27 cellular contexts compared by ENCODE assay signal in genomic region chr14:40398981-40399380, GRCh38.
"Had no signal": no experiment of that assay in that cellular context is flagged by ENCODE, and none has a peak within 500 bp of the region (broad histone marks: within the 10 kb centered on the region; RNA-seq: fewer than 3 reads in every experiment).

No MANE protein-coding gene starts in this region.

- H3K4me2 ChIP-seq: neural progenitor cell had no signal

- H3K4me3 Mint-ChIP-seq: natural killer cell; nephron; neural progenitor cell; stimulated activated effector memory CD8-positive, alpha-beta T cell treated with anti-CD3 and anti-CD28 coated beads, Interleukin-12 subunit alpha, Interleukin-12 subunit beta, amount 100 ng/mL, for 72 hours; stimulated activated naive B cell treated with anti-CD40 and anti-IgM and Interleukin-4, amounts not matched to agents 10 μg/mL and 1 μg/mL and 100 μg/mL, for 72 hours; stimulated activated naive CD8-positive, alpha-beta T cell treated with anti-CD3 and anti-CD28 coated beads, Interleukin-15, Interleukin-2, amounts not matched to agents 100 ng/mL and 50 ng/mL, for 24 hours had no signal

- H3K9ac ChIP-seq: neural progenitor cell, parathyroid adenoma had no signal

- H3K27ac Mint-ChIP-seq: natural killer cell; nephron; neural progenitor cell; progenitor cell of endocrine pancreas; stimulated activated effector memory CD8-positive, alpha-beta T cell treated with anti-CD3 and anti-CD28 coated beads, Interleukin-12 subunit alpha, Interleukin-12 subunit beta, amount 100 ng/mL, for 72 hours; stimulated activated naive B cell treated with anti-CD40 and anti-IgM and Interleukin-4, amounts not matched to agents 10 μg/mL and 1 μg/mL and 100 μg/mL, for 72 hours; stimulated activated naive CD8-positive, alpha-beta T cell treated with anti-CD3 and anti-CD28 coated beads, Interleukin-15, Interleukin-2, amounts not matched to agents 100 ng/mL and 50 ng/mL, for 24 hours had no signal

- H3K4me1 Mint-ChIP-seq: natural killer cell; nephron; neural progenitor cell; stimulated activated effector memory CD8-positive, alpha-beta T cell treated with anti-CD3 and anti-CD28 coated beads, Interleukin-12 subunit alpha, Interleukin-12 subunit beta, amount 100 ng/mL, for 72 hours; stimulated activated naive B cell treated with anti-CD40 and anti-IgM and Interleukin-4, amounts not matched to agents 10 μg/mL and 1 μg/mL and 100 μg/mL, for 72 hours had no signal

- DNase-seq: natural killer cell; occipital lobe; ovary; posterior cingulate gyrus; psoas muscle; right cardiac atrium; small intestine; stimulated activated CD4-positive, alpha-beta T cell treated with anti-CD3 and anti-CD28 coated beads, Interleukin-15, amount 100 ng/mL, for 24 hours; stimulated activated CD4-positive, alpha-beta T cell treated with anti-CD3 and anti-CD28 coated beads, Interleukin-2, amount 100 ng/mL, for 24 hours; stimulated activated CD4-positive, alpha-beta T cell treated with anti-CD3 and anti-CD28 coated beads, Interleukin-2, amount 100 ng/mL, for 48 hours; stimulated activated CD4-positive, alpha-beta T cell treated with anti-CD3 and anti-CD28 coated beads, Interleukin-4, amount 100 ng/mL, for 24 hours; stimulated activated naive B cell treated with anti-CD40 and anti-IgM and Interleukin-4, amounts not matched to agents 10 μg/mL and 1 μg/mL and 100 μg/mL, for 72 hours; stimulated activated naive CD4-positive, alpha-beta T cell treated with Interleukin-2 at 50 U/mL for 16 hours; stomach; thyroid gland; trophoblast cell; upper lobe of left lung had no signal

- H3K27me3 Mint-ChIP-seq: progenitor cell of endocrine pancreas; stimulated activated naive B cell treated with anti-CD40 and anti-IgM and Interleukin-4, amounts not matched to agents 10 μg/mL and 1 μg/mL and 100 μg/mL, for 72 hours; stimulated activated naive CD8-positive, alpha-beta T cell treated with anti-CD3 and anti-CD28 coated beads, Interleukin-15, Interleukin-2, amounts not matched to agents 100 ng/mL and 50 ng/mL, for 24 hours had no signal

- H2AFZ ChIP-seq: neural progenitor cell, parathyroid adenoma had no signal

- H3K4me1 ChIP-seq: neural progenitor cell, parathyroid adenoma, psoas muscle, stomach, thyroid gland, tibial nerve, upper lobe of left lung, vagina had no signal

- H3K9me3 Mint-ChIP-seq: neural progenitor cell; stimulated activated naive CD8-positive, alpha-beta T cell treated with anti-CD3 and anti-CD28 coated beads, Interleukin-15, Interleukin-2, amounts not matched to agents 100 ng/mL and 50 ng/mL, for 24 hours had no signal

- H3K4me3 ChIP-seq: neural progenitor cell, ovary, psoas muscle, stomach, thoracic aorta, thyroid gland, tibial nerve, upper lobe of left lung, vagina had no signal

- H3K36me3 Mint-ChIP-seq: natural killer cell; neural progenitor cell; stimulated activated effector memory CD8-positive, alpha-beta T cell treated with anti-CD3 and anti-CD28 coated beads, Interleukin-12 subunit alpha, Interleukin-12 subunit beta, amount 100 ng/mL, for 72 hours; stimulated activated naive B cell treated with anti-CD40 and anti-IgM and Interleukin-4, amounts not matched to agents 10 μg/mL and 1 μg/mL and 100 μg/mL, for 72 hours had no signal

- ATAC-seq: natural killer cell; psoas muscle; right cardiac atrium; sciatic nerve; stimulated activated effector memory CD8-positive, alpha-beta T cell treated with anti-CD3 and anti-CD28 coated beads, Interleukin-12 subunit alpha, Interleukin-12 subunit beta, amount 100 ng/mL, for 72 hours; stimulated activated naive B cell treated with anti-CD40 and anti-IgM and Interleukin-4, amounts not matched to agents 10 μg/mL and 1 μg/mL and 100 μg/mL, for 72 hours had no signal

- H3K79me2 ChIP-seq: parathyroid adenoma had no signal

- H3K27ac ChIP-seq: neural progenitor cell, ovary, parathyroid adenoma, psoas muscle, stomach, thoracic aorta, thyroid gland, tibial nerve, upper lobe of left lung, vagina had no signal

- H3K9me3 ChIP-seq: ovary, psoas muscle, stomach, thoracic aorta, thyroid gland, tibial nerve, upper lobe of left lung, vagina had no signal

- H3K27me3 ChIP-seq: neural progenitor cell, ovary, stomach, thyroid gland, tibial nerve, upper lobe of left lung, vagina had no signal

- H3K36me3 ChIP-seq: neural progenitor cell, ovary, stomach, thoracic aorta, thyroid gland, tibial nerve, upper lobe of left lung, vagina had no signal
